In the genomic region with DNA sequence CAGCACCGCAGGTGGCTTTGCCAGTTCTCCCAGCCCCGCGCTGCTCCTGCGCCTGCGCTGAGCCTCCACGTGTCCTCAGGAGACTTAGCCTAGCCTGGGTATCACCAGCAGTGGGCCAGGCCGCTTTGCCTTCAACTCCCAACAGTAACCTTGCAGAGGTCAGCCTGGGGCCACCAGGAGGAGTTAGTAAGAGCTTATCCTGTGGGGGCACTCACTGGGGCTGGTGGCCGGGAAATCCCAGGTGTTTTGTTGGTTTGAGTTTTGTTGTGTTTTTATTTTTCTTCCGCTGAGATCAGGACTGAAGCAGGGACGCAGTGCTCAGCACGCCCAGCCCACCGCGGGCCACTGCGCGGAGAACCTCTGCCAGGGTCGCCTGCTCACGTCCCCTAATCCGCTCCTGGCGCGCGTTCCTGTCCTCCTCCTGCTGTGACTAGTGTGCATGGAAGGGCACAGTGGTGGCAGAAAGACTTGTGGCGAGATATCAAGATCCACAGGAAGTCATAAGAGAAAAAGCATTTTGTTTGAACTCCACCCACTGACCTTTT, we compare ENCODE assay signal across 1 cellular context.
TF ChIP-seq lines count a peak whose summit lies in the region.

No MANE protein-coding gene starts in this region.

TF ChIP-seq in HepG2, 621 proteins besides CTCF, POLR2A, EP300 and RAD21 (continued from another document and continues in another):
- TF ChIP-seq, protein P1, sequence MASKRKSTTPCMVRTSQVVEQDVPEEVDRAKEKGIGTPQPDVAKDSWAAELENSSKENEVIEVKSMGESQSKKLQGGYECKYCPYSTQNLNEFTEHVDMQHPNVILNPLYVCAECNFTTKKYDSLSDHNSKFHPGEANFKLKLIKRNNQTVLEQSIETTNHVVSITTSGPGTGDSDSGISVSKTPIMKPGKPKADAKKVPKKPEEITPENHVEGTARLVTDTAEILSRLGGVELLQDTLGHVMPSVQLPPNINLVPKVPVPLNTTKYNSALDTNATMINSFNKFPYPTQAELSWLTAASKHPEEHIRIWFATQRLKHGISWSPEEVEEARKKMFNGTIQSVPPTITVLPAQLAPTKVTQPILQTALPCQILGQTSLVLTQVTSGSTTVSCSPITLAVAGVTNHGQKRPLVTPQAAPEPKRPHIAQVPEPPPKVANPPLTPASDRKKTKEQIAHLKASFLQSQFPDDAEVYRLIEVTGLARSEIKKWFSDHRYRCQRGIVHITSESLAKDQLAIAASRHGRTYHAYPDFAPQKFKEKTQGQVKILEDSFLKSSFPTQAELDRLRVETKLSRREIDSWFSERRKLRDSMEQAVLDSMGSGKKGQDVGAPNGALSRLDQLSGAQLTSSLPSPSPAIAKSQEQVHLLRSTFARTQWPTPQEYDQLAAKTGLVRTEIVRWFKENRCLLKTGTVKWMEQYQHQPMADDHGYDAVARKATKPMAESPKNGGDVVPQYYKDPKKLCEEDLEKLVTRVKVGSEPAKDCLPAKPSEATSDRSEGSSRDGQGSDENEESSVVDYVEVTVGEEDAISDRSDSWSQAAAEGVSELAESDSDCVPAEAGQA (IDR thresholded peaks at IDR 0.05; ENCODE audit: low read depth) = no peak
- TF ChIP-seq, protein P1 (CRISPR knock-in tag; IDR thresholded peaks at IDR 0.05; ENCODE audit: borderline replicate concordance) = no peak
- TF ChIP-seq ZNF776 (CRISPR knock-in tag; IDR thresholded peaks at IDR 0.05) (no peak), HOXA7 (CRISPR knock-in tag; IDR thresholded peaks at IDR 0.05) (no peak), KDM1A (CRISPR knock-in tag; IDR thresholded peaks at IDR 0.05) (no peak), HHEX (CRISPR knock-in tag; IDR thresholded peaks at IDR 0.05) (no peak), ZNF383 (CRISPR knock-in tag; IDR thresholded peaks at IDR 0.05; ENCODE audit: borderline replicate concordance) (no peak), DR1 (CRISPR knock-in tag; IDR thresholded peaks at IDR 0.05) (peak; percentile 15; the same call in 1 of the 2 replicates), GZF1 (CRISPR knock-in tag; IDR thresholded peaks at IDR 0.05) (no peak), ZNF780A (CRISPR knock-in tag; IDR thresholded peaks at IDR 0.05) (no peak), ZNF546 (CRISPR knock-in tag; conservative IDR thresholded peaks at IDR 0.05) (peak; percentile 69; the same call in 1 of the 2 replicates), ZSCAN22 (CRISPR knock-in tag; IDR thresholded peaks at IDR 0.05) (no peak), FOXJ3 (CRISPR knock-in tag; IDR thresholded peaks at IDR 0.05; ENCODE audit: borderline replicate concordance) (0 out of 2 replicates have a peak, but pooled peaks have one; percentile 22), ZNF431 (CRISPR knock-in tag; IDR thresholded peaks at IDR 0.05; ENCODE audit: borderline replicate concordance, low read depth) (no peak; the same call in 1 of the 2 replicates), SP2 (CRISPR knock-in tag; IDR thresholded peaks at IDR 0.05) (no peak), ARNT2 (CRISPR knock-in tag; IDR thresholded peaks at IDR 0.05; ENCODE audit: low read depth) (0 out of 2 replicates have a peak, but pooled peaks have one; percentile 23), ZNF318 (CRISPR knock-in tag; IDR thresholded peaks at IDR 0.05) (peak; percentile 15; the same call in 1 of the 2 replicates), SAFB2 (CRISPR knock-in tag; IDR thresholded peaks at IDR 0.05; ENCODE audit: borderline replicate concordance, low read depth) (no peak), ZBTB43 (CRISPR knock-in tag; conservative IDR thresholded peaks at IDR 0.05) (peak; percentile 42; the same call in 1 of the 2 replicates), CEBPG (CRISPR knock-in tag; IDR thresholded peaks at IDR 0.05) (no peak; the same call in 1 of the 2 replicates), REL (CRISPR knock-in tag; conservative IDR thresholded peaks at IDR 0.05) (0 out of 2 replicates have a peak, but pooled peaks have one; percentile 2), SPEN (CRISPR knock-in tag; IDR thresholded peaks at IDR 0.05; ENCODE audit: low read depth) (peak; percentile 40; the same call in 1 of the 2 replicates), NCOA5 (CRISPR knock-in tag; IDR thresholded peaks at IDR 0.05) (no peak), RBM22 (optimal IDR thresholded peaks at IDR 0.05; ENCODE audit: low read length) (peak; percentile 73)
- TF ChIP-seq, protein P2, sequence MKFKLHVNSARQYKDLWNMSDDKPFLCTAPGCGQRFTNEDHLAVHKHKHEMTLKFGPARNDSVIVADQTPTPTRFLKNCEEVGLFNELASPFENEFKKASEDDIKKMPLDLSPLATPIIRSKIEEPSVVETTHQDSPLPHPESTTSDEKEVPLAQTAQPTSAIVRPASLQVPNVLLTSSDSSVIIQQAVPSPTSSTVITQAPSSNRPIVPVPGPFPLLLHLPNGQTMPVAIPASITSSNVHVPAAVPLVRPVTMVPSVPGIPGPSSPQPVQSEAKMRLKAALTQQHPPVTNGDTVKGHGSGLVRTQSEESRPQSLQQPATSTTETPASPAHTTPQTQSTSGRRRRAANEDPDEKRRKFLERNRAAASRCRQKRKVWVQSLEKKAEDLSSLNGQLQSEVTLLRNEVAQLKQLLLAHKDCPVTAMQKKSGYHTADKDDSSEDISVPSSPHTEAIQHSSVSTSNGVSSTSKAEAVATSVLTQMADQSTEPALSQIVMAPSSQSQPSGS (CRISPR knock-in tag; IDR thresholded peaks at IDR 0.05) = peak; percentile 79
- TF ChIP-seq, protein P3, sequence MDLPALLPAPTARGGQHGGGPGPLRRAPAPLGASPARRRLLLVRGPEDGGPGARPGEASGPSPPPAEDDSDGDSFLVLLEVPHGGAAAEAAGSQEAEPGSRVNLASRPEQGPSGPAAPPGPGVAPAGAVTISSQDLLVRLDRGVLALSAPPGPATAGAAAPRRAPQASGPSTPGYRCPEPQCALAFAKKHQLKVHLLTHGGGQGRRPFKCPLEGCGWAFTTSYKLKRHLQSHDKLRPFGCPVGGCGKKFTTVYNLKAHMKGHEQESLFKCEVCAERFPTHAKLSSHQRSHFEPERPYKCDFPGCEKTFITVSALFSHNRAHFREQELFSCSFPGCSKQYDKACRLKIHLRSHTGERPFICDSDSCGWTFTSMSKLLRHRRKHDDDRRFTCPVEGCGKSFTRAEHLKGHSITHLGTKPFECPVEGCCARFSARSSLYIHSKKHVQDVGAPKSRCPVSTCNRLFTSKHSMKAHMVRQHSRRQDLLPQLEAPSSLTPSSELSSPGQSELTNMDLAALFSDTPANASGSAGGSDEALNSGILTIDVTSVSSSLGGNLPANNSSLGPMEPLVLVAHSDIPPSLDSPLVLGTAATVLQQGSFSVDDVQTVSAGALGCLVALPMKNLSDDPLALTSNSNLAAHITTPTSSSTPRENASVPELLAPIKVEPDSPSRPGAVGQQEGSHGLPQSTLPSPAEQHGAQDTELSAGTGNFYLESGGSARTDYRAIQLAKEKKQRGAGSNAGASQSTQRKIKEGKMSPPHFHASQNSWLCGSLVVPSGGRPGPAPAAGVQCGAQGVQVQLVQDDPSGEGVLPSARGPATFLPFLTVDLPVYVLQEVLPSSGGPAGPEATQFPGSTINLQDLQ (CRISPR knock-in tag; IDR thresholded peaks at IDR 0.05) = no peak
- TF ChIP-seq, protein P4, sequence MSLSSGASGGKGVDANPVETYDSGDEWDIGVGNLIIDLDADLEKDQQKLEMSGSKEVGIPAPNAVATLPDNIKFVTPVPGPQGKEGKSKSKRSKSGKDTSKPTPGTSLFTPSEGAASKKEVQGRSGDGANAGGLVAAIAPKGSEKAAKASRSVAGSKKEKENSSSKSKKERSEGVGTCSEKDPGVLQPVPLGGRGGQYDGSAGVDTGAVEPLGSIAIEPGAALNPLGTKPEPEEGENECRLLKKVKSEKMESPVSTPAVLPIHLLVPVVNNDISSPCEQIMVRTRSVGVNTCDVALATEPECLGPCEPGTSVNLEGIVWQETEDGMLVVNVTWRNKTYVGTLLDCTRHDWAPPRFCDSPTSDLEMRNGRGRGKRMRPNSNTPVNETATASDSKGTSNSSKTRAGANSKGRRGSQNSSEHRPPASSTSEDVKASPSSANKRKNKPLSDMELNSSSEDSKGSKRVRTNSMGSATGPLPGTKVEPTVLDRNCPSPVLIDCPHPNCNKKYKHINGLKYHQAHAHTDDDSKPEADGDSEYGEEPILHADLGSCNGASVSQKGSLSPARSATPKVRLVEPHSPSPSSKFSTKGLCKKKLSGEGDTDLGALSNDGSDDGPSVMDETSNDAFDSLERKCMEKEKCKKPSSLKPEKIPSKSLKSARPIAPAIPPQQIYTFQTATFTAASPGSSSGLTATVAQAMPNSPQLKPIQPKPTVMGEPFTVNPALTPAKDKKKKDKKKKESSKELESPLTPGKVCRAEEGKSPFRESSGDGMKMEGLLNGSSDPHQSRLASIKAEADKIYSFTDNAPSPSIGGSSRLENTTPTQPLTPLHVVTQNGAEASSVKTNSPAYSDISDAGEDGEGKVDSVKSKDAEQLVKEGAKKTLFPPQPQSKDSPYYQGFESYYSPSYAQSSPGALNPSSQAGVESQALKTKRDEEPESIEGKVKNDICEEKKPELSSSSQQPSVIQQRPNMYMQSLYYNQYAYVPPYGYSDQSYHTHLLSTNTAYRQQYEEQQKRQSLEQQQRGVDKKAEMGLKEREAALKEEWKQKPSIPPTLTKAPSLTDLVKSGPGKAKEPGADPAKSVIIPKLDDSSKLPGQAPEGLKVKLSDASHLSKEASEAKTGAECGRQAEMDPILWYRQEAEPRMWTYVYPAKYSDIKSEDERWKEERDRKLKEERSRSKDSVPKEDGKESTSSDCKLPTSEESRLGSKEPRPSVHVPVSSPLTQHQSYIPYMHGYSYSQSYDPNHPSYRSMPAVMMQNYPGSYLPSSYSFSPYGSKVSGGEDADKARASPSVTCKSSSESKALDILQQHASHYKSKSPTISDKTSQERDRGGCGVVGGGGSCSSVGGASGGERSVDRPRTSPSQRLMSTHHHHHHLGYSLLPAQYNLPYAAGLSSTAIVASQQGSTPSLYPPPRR (CRISPR knock-in tag; IDR thresholded peaks at IDR 0.05; ENCODE audit: borderline replicate concordance) = no peak
